ENCODE assay signal across 2 cellular contexts in genomic region chr14:77290705-77291104, GRCh38.
TF ChIP-seq lines count a peak whose summit lies in the region.

No MANE protein-coding gene starts in this region.

TF ChIP-seq in HCT116, 20 proteins besides CTCF, POLR2A, EP300 and RAD21 (continued from another document):
- TF ChIP-seq REST (IDR thresholded peaks at IDR 0.05; ENCODE audit: low read depth) (no peak), YY1 (IDR thresholded peaks at IDR 0.05; ENCODE audit: extremely low read depth, insufficient replicate concordance, low read depth, low read length) (no peak), SRF (IDR thresholded peaks at IDR 0.05; ENCODE audit: low read depth) (no peak), EGR1 (IDR thresholded peaks at IDR 0.05; ENCODE audit: low read depth) (no peak), ZBTB33 (IDR thresholded peaks at IDR 0.05; ENCODE audit: extremely low read depth, insufficient replicate concordance, low read length) (no peak), JUND (IDR thresholded peaks at IDR 0.05) (no peak), ZFX (IDR thresholded peaks at IDR 0.05) (no peak), MAX (IDR thresholded peaks at IDR 0.05) (no peak), EZH2phosphoT487 (IDR thresholded peaks at IDR 0.05; ENCODE audit: borderline replicate concordance) (no peak), ZNF274 (IDR thresholded peaks at IDR 0.05; ENCODE audit: low read depth, low read length) (no peak)

TF ChIP-seq in WTC11, 78 proteins besides CTCF, POLR2A, EP300 and RAD21 (continued from another document):
- TF ChIP-seq ZNF532 (CRISPR knock-in tag; IDR thresholded peaks at IDR 0.05; ENCODE audit: borderline replicate concordance) (no peak), ESRRA (CRISPR knock-in tag; IDR thresholded peaks at IDR 0.05; ENCODE audit: borderline replicate concordance) (no peak), IRF1 (CRISPR knock-in tag; IDR thresholded peaks at IDR 0.05) (no peak), ZNF138 (CRISPR knock-in tag; conservative IDR thresholded peaks at IDR 0.05) (no peak)
